Comparison of ENCODE assay signal across 16 cellular contexts in genomic region chr2:164600763-164601162, GRCh38. TPM values are rescaled to one million over a fixed set of nuclear protein-coding genes. Genes with fewer than 3 reads are reported as not detected.
"Had no signal": no experiment of that assay in that cellular context is flagged by ENCODE, and none has a peak within 500 bp of the region (broad histone marks: within the 10 kb centered on the region; RNA-seq: fewer than 3 reads in every experiment).

No MANE protein-coding gene starts in this region.

- DNase-seq: activated CD4-positive, alpha-beta memory T cell treated with anti-CD3 and anti-CD28 coated beads, Interleukin-2, amount 10 ng/mL, durations not matched to agents 7 days and 5 days; activated CD4-positive, alpha-beta T cell treated with anti-CD3 and anti-CD28 coated beads, Interleukin-2, amount 10 ng/mL, durations not matched to agents 24 days and 14 days; activated effector memory CD4-positive, alpha-beta T cell treated with anti-CD3 and anti-CD28 coated beads, Interleukin-2, amount 50 U/mL, for 16 hours; activated naive CD4-positive, alpha-beta T cell treated with anti-CD3 and anti-CD28 coated beads, Interleukin-2, amount 50 U/mL, for 16 hours; activated naive CD8-positive, alpha-beta T cell treated with anti-CD3 and anti-CD28 coated beads, Interleukin-2, amount 50 U/mL, for 24 hours; activated T-cell treated with anti-CD3 and anti-CD28 coated beads for 4 hours; colonic mucosa; dorsolateral prefrontal cortex; immature natural killer cell; left lung; pancreas; psoas muscle; sigmoid colon; stimulated activated CD4-positive, alpha-beta T cell treated with anti-CD3 and anti-CD28 coated beads, Interleukin-15, amount 100 ng/mL, for 24 hours; stomach had no signal

- ATAC-seq: activated naive CD8-positive, alpha-beta T cell treated with anti-CD3 and anti-CD28 coated beads, Interleukin-2, amount 50 U/mL, for 24 hours had no signal

RNA-seq across cellular contexts. Expression of gene GRB14, which starts 20.5 kb away (rescaled TPM):
- total RNA-seq: activated CD4-positive, alpha-beta memory T cell treated with anti-CD3 and anti-CD28 coated beads, Interleukin-2, amount 10 ng/mL, durations not matched to agents 7 days and 5 days; activated CD4-positive, alpha-beta T cell treated with anti-CD3 and anti-CD28 coated beads, Interleukin-2, amount 10 ng/mL, durations not matched to agents 24 days and 14 days; T-helper 2 cell treated with Interferon-gamma antibody and Interleukin-4, amounts not matched to agents 100 ng/mL and 5 ng/mL, for 36 hours had no signal
